In the genomic region with DNA sequence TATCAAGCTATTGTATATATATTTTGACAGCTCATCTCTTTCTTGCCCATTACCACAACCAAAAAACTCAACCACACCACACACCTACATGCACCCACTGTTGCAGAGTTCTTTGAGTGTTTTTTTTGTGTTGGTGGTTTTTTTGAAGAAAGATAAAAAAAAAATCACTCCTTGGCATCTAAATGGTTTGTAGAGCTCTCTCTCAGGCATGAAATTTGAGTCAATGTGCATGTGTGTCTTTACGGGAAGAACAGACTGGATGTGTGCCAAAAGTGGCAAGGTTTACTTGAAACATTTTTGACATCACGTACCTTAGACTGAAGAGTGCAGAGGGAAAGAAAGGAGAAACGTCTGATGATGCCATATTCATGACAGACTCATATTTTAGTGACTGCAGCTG, we compare ENCODE assay signal across 16 cellular contexts.
DNase-seq lines count a peak whose midpoint lies in the region; ATAC-seq and TF ChIP-seq lines count a peak whose summit lies in the region.
"Had no signal": no experiment of that assay in that cellular context is flagged by ENCODE, and none has a peak within 500 bp of the region (broad histone marks: within the 10 kb centered on the region; RNA-seq: fewer than 3 reads in every experiment).

No MANE protein-coding gene starts in this region.

- CTCF ChIA-PET in activated naive CD4-positive, alpha-beta T cell treated with anti-CD3 and anti-CD28 coated beads for 36 hours (lab: Charles Lee), result interaction anchor here (0.5 kb wide), 1 partner anchor 225 kb away, joined by 3 read pairs; no protein-coding TSS in a partner anchor
- CTCF ChIA-PET in activated naive CD4-positive, alpha-beta T cell treated with anti-CD3 and anti-CD28 coated beads, Interleukin-2, amount 10 ng/mL, durations not matched to agents 7 days and 5 days (lab: Charles Lee), result no interaction called here
- CTCF ChIA-PET in activated CD8-positive, alpha-beta memory T cell treated with anti-CD3 and anti-CD28 coated beads, Interleukin-2, amount 10 ng/mL, durations not matched to agents 7 days and 5 days (lab: Charles Lee), result no interaction called here

- H3K9me3 Mint-ChIP-seq in activated naive CD4-positive, alpha-beta T cell treated with anti-CD3 and anti-CD28 coated beads for 36 hours, result no peaks in the 10 kb centered on the region
- H3K9me3 Mint-ChIP-seq in activated naive CD4-positive, alpha-beta T cell treated with anti-CD3 and anti-CD28 coated beads, Interleukin-2, amount 10 ng/mL, durations not matched to agents 7 days and 5 days, result no peaks in the 10 kb centered on the region
- H3K9me3 Mint-ChIP-seq in activated CD8-positive, alpha-beta memory T cell treated with anti-CD3 and anti-CD28 coated beads, Interleukin-2, amount 10 ng/mL, durations not matched to agents 7 days and 5 days (ENCODE audit: low read depth), result no peaks in the 10 kb centered on the region
- H3K9me3 Mint-ChIP-seq: effector memory CD8-positive, alpha-beta T cell had no signal

- H3K4me1 ChIP-seq in hepatocyte (ENCODE audit: insufficient read depth), result peaks cover 16% of the 10 kb centered on the region
- H3K4me1 ChIP-seq: foreskin keratinocyte, upper lobe of left lung had no signal

- H3K27ac ChIP-seq in hepatocyte, result peak overlapping the region; percentile 21
- H3K27ac ChIP-seq: brain microvascular endothelial cell, foreskin keratinocyte, upper lobe of left lung had no signal

- no peak overlapping the region for H3K27ac Mint-ChIP-seq in activated naive CD4-positive, alpha-beta T cell treated with anti-CD3 and anti-CD28 coated beads for 36 hours
- no peak overlapping the region for H3K27ac Mint-ChIP-seq in activated naive CD4-positive, alpha-beta T cell treated with anti-CD3 and anti-CD28 coated beads, Interleukin-2, amount 10 ng/mL, durations not matched to agents 7 days and 5 days
- no peak overlapping the region for H3K27ac Mint-ChIP-seq in activated CD8-positive, alpha-beta memory T cell treated with anti-CD3 and anti-CD28 coated beads, Interleukin-2, amount 10 ng/mL, durations not matched to agents 7 days and 5 days
- H3K27ac Mint-ChIP-seq: effector memory CD8-positive, alpha-beta T cell; immature natural killer cell had no signal

- H3K27me3 ChIP-seq in hepatocyte, result no peaks in the 10 kb centered on the region
- H3K27me3 ChIP-seq: brain microvascular endothelial cell, foreskin keratinocyte, upper lobe of left lung had no signal

- peak; percentile 10 for DNase-seq in activated naive CD4-positive, alpha-beta T cell treated with anti-CD3 and anti-CD28 coated beads for 36 hours
- DNase-seq in activated naive CD4-positive, alpha-beta T cell treated with anti-CD3 and anti-CD28 coated beads, Interleukin-2, amount 10 ng/mL, durations not matched to agents 7 days and 5 days, result no peak
- DNase-seq in NCI-H748 treated with DMSO at 0.1 percent for 48 hours (lab: John Stamatoyannopoulos, UW) (peak; percentile 31), hepatocyte (ENCODE audit: low spot score) (peak; percentile 26), Right ventricle myocardium superior (no peak)
- DNase-seq in activated CD8-positive, alpha-beta memory T cell treated with anti-CD3 and anti-CD28 coated beads, Interleukin-2, amount 10 ng/mL, durations not matched to agents 7 days and 5 days, result no peak
- DNase-seq: activated CD4-positive, alpha-beta T cell treated with anti-CD3 and anti-CD28 coated beads, Interleukin-2, amount 50 U/mL, for 1 hour; brain microvascular endothelial cell; effector memory CD8-positive, alpha-beta T cell; immature natural killer cell; KBM-7; NCI-H524 treated with DMSO at 0.1 percent for 48 hours; upper lobe of left lung had no signal

- no peak overlapping the region for H2AFZ ChIP-seq in hepatocyte

- H3K79me2 ChIP-seq in hepatocyte, result no peaks in the 10 kb centered on the region

- no peak overlapping the region for H3K4me3 ChIP-seq in hepatocyte
- H3K4me3 ChIP-seq: upper lobe of left lung had no signal

- no peaks in the 10 kb centered on the region for H4K20me1 ChIP-seq in hepatocyte (ENCODE audit: insufficient read depth, poor library complexity, severe bottlenecking)

- no peak for ATAC-seq in activated CD8-positive, alpha-beta memory T cell treated with anti-CD3 and anti-CD28 coated beads, Interleukin-2, amount 10 ng/mL, durations not matched to agents 7 days and 5 days
- ATAC-seq in HG03280 (IDR thresholded peaks at IDR 0.05; ENCODE audit: unreplicated experiment) (no peak), Right ventricle myocardium superior (ENCODE audit: poor library complexity) (no peak), HG03025 (IDR thresholded peaks at IDR 0.05; ENCODE audit: low FRiP score, unreplicated experiment) (no peak)
- ATAC-seq: effector memory CD8-positive, alpha-beta T cell; foreskin keratinocyte had no signal

- H3K36me3 Mint-ChIP-seq in activated naive CD4-positive, alpha-beta T cell treated with anti-CD3 and anti-CD28 coated beads for 36 hours (ENCODE audit: low read depth), result no peaks in the 10 kb centered on the region
- H3K36me3 Mint-ChIP-seq in activated naive CD4-positive, alpha-beta T cell treated with anti-CD3 and anti-CD28 coated beads, Interleukin-2, amount 10 ng/mL, durations not matched to agents 7 days and 5 days, result no peaks in the 10 kb centered on the region
- H3K36me3 Mint-ChIP-seq in activated CD8-positive, alpha-beta memory T cell treated with anti-CD3 and anti-CD28 coated beads, Interleukin-2, amount 10 ng/mL, durations not matched to agents 7 days and 5 days, result no peaks in the 10 kb centered on the region
- H3K36me3 Mint-ChIP-seq: immature natural killer cell had no signal

- H3K36me3 ChIP-seq in hepatocyte (replicated peaks; ENCODE audit: insufficient read depth, low read depth), result no peaks in the 10 kb centered on the region
- H3K36me3 ChIP-seq: brain microvascular endothelial cell, upper lobe of left lung had no signal

- no peak overlapping the region for H3K4me2 ChIP-seq in hepatocyte

- no peaks in the 10 kb centered on the region for H3K9me3 ChIP-seq in hepatocyte (ENCODE audit: low read depth)
- H3K9me3 ChIP-seq: upper lobe of left lung had no signal

- intact Hi-C loops in activated naive CD4-positive, alpha-beta T cell treated with anti-CD3 and anti-CD28 coated beads for 36 hours (cut with micrococcal nuclease), result no loop called here
- intact Hi-C loops in Right ventricle myocardium superior (cut with DNase I), result no loop called here

- peaks cover 17% of the 10 kb centered on the region for H3K27me3 Mint-ChIP-seq in activated naive CD4-positive, alpha-beta T cell treated with anti-CD3 and anti-CD28 coated beads for 36 hours (ENCODE audit: low read depth)
- no peaks in the 10 kb centered on the region for H3K27me3 Mint-ChIP-seq in activated naive CD4-positive, alpha-beta T cell treated with anti-CD3 and anti-CD28 coated beads, Interleukin-2, amount 10 ng/mL, durations not matched to agents 7 days and 5 days
- peaks cover 49% of the 10 kb centered on the region for H3K27me3 Mint-ChIP-seq in activated CD8-positive, alpha-beta memory T cell treated with anti-CD3 and anti-CD28 coated beads, Interleukin-2, amount 10 ng/mL, durations not matched to agents 7 days and 5 days

- H3K4me3 Mint-ChIP-seq in activated naive CD4-positive, alpha-beta T cell treated with anti-CD3 and anti-CD28 coated beads for 36 hours, result no peak overlapping the region
- no peak overlapping the region for H3K4me3 Mint-ChIP-seq in activated naive CD4-positive, alpha-beta T cell treated with anti-CD3 and anti-CD28 coated beads, Interleukin-2, amount 10 ng/mL, durations not matched to agents 7 days and 5 days
- H3K4me3 Mint-ChIP-seq in activated CD8-positive, alpha-beta memory T cell treated with anti-CD3 and anti-CD28 coated beads, Interleukin-2, amount 10 ng/mL, durations not matched to agents 7 days and 5 days, result no peak overlapping the region
- H3K4me3 Mint-ChIP-seq: effector memory CD8-positive, alpha-beta T cell; immature natural killer cell had no signal

- whole genome bisulfite sequencing in hepatocyte (ENCODE audit: low lambda C conversion rate, missing lambda C conversion rate), result 47% methylated on average over 3 of the region's 3 CpGs

- H3K9me2 ChIP-seq in hepatocyte (replicated peaks; ENCODE audit: insufficient read depth), result no peaks in the 10 kb centered on the region

- H3K4me1 Mint-ChIP-seq in activated naive CD4-positive, alpha-beta T cell treated with anti-CD3 and anti-CD28 coated beads for 36 hours (ENCODE audit: low read depth), result peaks cover 4% of the 10 kb centered on the region
- H3K4me1 Mint-ChIP-seq in activated naive CD4-positive, alpha-beta T cell treated with anti-CD3 and anti-CD28 coated beads, Interleukin-2, amount 10 ng/mL, durations not matched to agents 7 days and 5 days, result no peaks in the 10 kb centered on the region
- peaks cover 2% of the 10 kb centered on the region for H3K4me1 Mint-ChIP-seq in activated CD8-positive, alpha-beta memory T cell treated with anti-CD3 and anti-CD28 coated beads, Interleukin-2, amount 10 ng/mL, durations not matched to agents 7 days and 5 days
- H3K4me1 Mint-ChIP-seq: immature natural killer cell had no signal

- no peak for TF ChIP-seq CTCF in hepatocyte (IDR thresholded peaks at IDR 0.05; ENCODE audit: poor library complexity)

Comparison
In these comparisons a context has a peak if more than half of its experiments do, and no peak if none do; other contexts are left out.
1. DNase-seq: peak in activated naive CD4-positive, alpha-beta T cell treated with anti-CD3 and anti-CD28 coated beads for 36 hours (single experiment), NCI-H748 treated with DMSO at 0.1 percent for 48 hours (single experiment) and hepatocyte (single experiment); none in activated naive CD4-positive, alpha-beta T cell treated with anti-CD3 and anti-CD28 coated beads, Interleukin-2, amount 10 ng/mL, durations not matched to agents 7 days and 5 days (single experiment), activated CD8-positive, alpha-beta memory T cell treated with anti-CD3 and anti-CD28 coated beads, Interleukin-2, amount 10 ng/mL, durations not matched to agents 7 days and 5 days (single experiment) and Right ventricle myocardium superior (single experiment).